In the genomic region with DNA sequence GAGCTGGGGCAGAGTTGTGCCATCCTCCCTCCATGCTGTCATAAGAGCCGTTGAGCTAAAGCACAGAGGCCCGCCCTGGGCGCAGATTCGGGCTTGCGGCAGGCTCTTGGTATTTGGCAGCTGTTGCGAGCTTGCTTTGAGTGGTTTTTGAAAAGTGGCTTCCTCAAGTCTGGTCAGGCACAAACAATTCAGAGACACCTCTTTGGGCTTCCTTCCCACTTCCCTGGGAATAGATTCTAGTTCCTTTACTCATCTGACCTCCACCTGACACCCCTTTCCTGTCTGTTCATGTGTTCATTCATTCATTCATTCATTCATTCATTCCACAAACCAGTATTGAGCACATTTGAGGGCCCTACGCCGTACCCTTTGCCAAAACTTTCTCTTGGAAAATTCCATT, we compare ENCODE assay signal across 11 cellular contexts. TPM values are rescaled to one million over a fixed set of nuclear protein-coding genes. Genes with fewer than 3 reads are reported as not detected.
A peak's percentile ranks its signal among the peaks of the same experiment; 100 is the strongest.
DNase-seq lines count a peak whose midpoint lies in the region; ATAC-seq and TF ChIP-seq lines count a peak whose summit lies in the region.
"Had no signal": no experiment of that assay in that cellular context is flagged by ENCODE, and none has a peak within 500 bp of the region (broad histone marks: within the 10 kb centered on the region; RNA-seq: fewer than 3 reads in every experiment).

No MANE protein-coding gene starts in this region.

- peaks cover 1% of the 10 kb centered on the region for H3K36me3 Mint-ChIP-seq in osteocyte (ENCODE audit: unreplicated experiment)

- TF ChIP-seq RAD21 in HCT116 (IDR thresholded peaks at IDR 0.05; ENCODE audit: low read depth), result no peak

- H3K79me2 ChIP-seq in HCT116 (ENCODE audit: insufficient read depth, low read length), result peaks cover 57% of the 10 kb centered on the region

- H3K4me1 Mint-ChIP-seq in osteocyte (ENCODE audit: unreplicated experiment), result peaks cover 22% of the 10 kb centered on the region

- H3K9me3 ChIP-seq in HCT116 (ENCODE audit: control insufficient read depth in 1 of 2, insufficient read depth in 1 of 2, low read depth in 1 of 2, low read length in 2 of 2) (no peaks in the 10 kb centered on the region), SK-N-MC (ENCODE audit: low read depth, low read length) (no peaks in the 10 kb centered on the region), skeletal muscle satellite cell (replicated peaks; ENCODE audit: low read length) (no peaks in the 10 kb centered on the region)

- H3K36me3 ChIP-seq in HCT116 (ENCODE audit: control insufficient read depth in 1 of 2, insufficient read depth in 2 of 2, low read length in 2 of 2) (no peaks in the 10 kb centered on the region), SK-N-MC (ENCODE audit: insufficient read depth, low read length) (no peaks in the 10 kb centered on the region; the same call in 1 of the 2 replicates), skeletal muscle satellite cell (ENCODE audit: insufficient read depth, low read length) (peaks cover 5% of the 10 kb centered on the region)

- no peaks in the 10 kb centered on the region for H3K9me2 ChIP-seq in HCT116 (ENCODE audit: insufficient read depth)

- no peak overlapping the region for H2AFZ ChIP-seq in HCT116 (ENCODE audit: low read depth, low read length, poor library complexity, severe bottlenecking)
- H2AFZ ChIP-seq: hepatocyte had no signal

- intact Hi-C loops in HCT116 (cut with micrococcal nuclease), result no loop called here

- H3K4me3 ChIP-seq in HCT116 (replicated peaks in 1 of 2; ENCODE audit: low read depth in 1 of 2, low read length in 2 of 2) (no peak overlapping the region), SK-N-MC (no peak overlapping the region), fibroblast of mammary gland (ENCODE audit: control insufficient read depth, low read depth, low read length) (no peak overlapping the region), skeletal muscle satellite cell (ENCODE audit: low read length) (no peak overlapping the region)
- H3K4me3 ChIP-seq: hepatocyte had no signal

- no peaks in the 10 kb centered on the region for H3K9me3 Mint-ChIP-seq in osteocyte (ENCODE audit: unreplicated experiment)

- ATAC-seq in HCT116, result peak; percentile 11; the same call in 1 of the 2 replicates
- no peak for ATAC-seq in HG03045 (IDR thresholded peaks at IDR 0.05; ENCODE audit: unreplicated experiment)

- H3K9ac ChIP-seq in HCT116 (ENCODE audit: low read length) (no peak overlapping the region), SK-N-MC (ENCODE audit: insufficient read length) (no peak overlapping the region), skeletal muscle satellite cell (ENCODE audit: low read depth, low read length) (no peak overlapping the region)

- no peak overlapping the region for H3K27ac ChIP-seq in HCT116 (ENCODE audit: low read depth, low read length)
- peak overlapping the region; percentile 42; the same call in 1 of the 2 replicates for H3K27ac ChIP-seq in SK-N-MC
- H3K27ac ChIP-seq: hepatocyte had no signal

- no peak overlapping the region for H3K27ac Mint-ChIP-seq in osteocyte (ENCODE audit: unreplicated experiment)

- H3K4me1 ChIP-seq in HCT116 (ENCODE audit: control insufficient read depth in 1 of 2, insufficient read depth in 2 of 2, low read length in 2 of 2) (no peaks in the 10 kb centered on the region), skeletal muscle satellite cell (ENCODE audit: control insufficient read depth, insufficient read depth, low read length) (peaks cover 22% of the 10 kb centered on the region)

- RAD21 ChIA-PET in HCT116 (lab: Charles Lee; ENCODE audit: low non-redundant PET in 1 of 2, low total read pairs in 2 of 2, uncharacterized antibody in 2 of 2, unreplicated experiment in 2 of 2), result interaction anchor here in 1 of 2 experiments (0.7 kb wide), 1 partner anchor 141 kb away, joined by 3 read pairs; no protein-coding TSS in a partner anchor

- no peaks in the 10 kb centered on the region; the same call in 1 of the 2 replicates for H4K20me1 ChIP-seq in HCT116 (ENCODE audit: insufficient read depth)

- H3K27me3 ChIP-seq in HCT116 (ENCODE audit: insufficient read depth, low read length) (no peaks in the 10 kb centered on the region), skeletal muscle satellite cell (ENCODE audit: control insufficient read depth, insufficient read depth, low read length) (no peaks in the 10 kb centered on the region)
- H3K27me3 ChIP-seq: hepatocyte had no signal

- TF ChIP-seq CTCF in HCT116 (IDR thresholded peaks at IDR 0.05 in 2 of 3, conservative IDR thresholded peaks at IDR 0.05 in 1 of 3; ENCODE audit: borderline replicate concordance in 1 of 3, insufficient read depth in 1 of 3, low read depth in 2 of 3, low read length in 2 of 3), result no peak
- no peak for TF ChIP-seq CTCF in fibroblast of mammary gland (conservative IDR thresholded peaks at IDR 0.05; ENCODE audit: control insufficient read depth, insufficient read depth, low read depth, low read length)
- TF ChIP-seq CTCF in osteocyte (IDR thresholded peaks at IDR 0.05), result no peak

- TF ChIP-seq POLR2A in HCT116 (IDR thresholded peaks at IDR 0.05; ENCODE audit: borderline replicate concordance, extremely low read depth, insufficient read depth, insufficient read length), result no peak

- no peak overlapping the region for H3K4me2 ChIP-seq in HCT116 (ENCODE audit: low read length)
- H3K4me2 ChIP-seq in skeletal muscle satellite cell (ENCODE audit: low read length), result peak overlapping the region; percentile 1
- H3K4me2 ChIP-seq: hepatocyte had no signal

- DNase-seq in HCT116 (ENCODE audit: low read depth, low spot score) (no peak), SK-N-MC (ENCODE audit: low read depth, low spot score) (no peak), fibroblast of mammary gland (ENCODE audit: low read depth) (peak; percentile 39), NCI-H2227 treated with DMSO at 0.1 percent for 48 hours (lab: John Stamatoyannopoulos, UW) (no peak), osteocyte (ENCODE audit: extremely low spot score, unreplicated experiment) (no peak)
- DNase-seq in activated CD4-positive, alpha-beta T cell treated with anti-CD3 and anti-CD28 coated beads, Interleukin-2, amount 50 U/mL, for 4 hours, result no peak
- DNase-seq: KG1, small intestine had no signal

- no peaks in the 10 kb centered on the region for H3K27me3 Mint-ChIP-seq in osteocyte (ENCODE audit: unreplicated experiment)

- no TSS peak for BruUV-seq in HCT116 (replicated peaks; lab: Mats Ljungman, UMichigan)

- POLR2A ChIA-PET in HCT116 (lab: Charles Lee), result no interaction called here

- CTCF ChIA-PET in HCT116 (lab: Charles Lee), result no interaction called here

- no peak overlapping the region for H3K4me3 Mint-ChIP-seq in osteocyte (ENCODE audit: unreplicated experiment)

TF ChIP-seq in HCT116, 20 proteins besides CTCF, POLR2A, EP300 and RAD21 (continues in another document):
- TF ChIP-seq, protein P1, sequence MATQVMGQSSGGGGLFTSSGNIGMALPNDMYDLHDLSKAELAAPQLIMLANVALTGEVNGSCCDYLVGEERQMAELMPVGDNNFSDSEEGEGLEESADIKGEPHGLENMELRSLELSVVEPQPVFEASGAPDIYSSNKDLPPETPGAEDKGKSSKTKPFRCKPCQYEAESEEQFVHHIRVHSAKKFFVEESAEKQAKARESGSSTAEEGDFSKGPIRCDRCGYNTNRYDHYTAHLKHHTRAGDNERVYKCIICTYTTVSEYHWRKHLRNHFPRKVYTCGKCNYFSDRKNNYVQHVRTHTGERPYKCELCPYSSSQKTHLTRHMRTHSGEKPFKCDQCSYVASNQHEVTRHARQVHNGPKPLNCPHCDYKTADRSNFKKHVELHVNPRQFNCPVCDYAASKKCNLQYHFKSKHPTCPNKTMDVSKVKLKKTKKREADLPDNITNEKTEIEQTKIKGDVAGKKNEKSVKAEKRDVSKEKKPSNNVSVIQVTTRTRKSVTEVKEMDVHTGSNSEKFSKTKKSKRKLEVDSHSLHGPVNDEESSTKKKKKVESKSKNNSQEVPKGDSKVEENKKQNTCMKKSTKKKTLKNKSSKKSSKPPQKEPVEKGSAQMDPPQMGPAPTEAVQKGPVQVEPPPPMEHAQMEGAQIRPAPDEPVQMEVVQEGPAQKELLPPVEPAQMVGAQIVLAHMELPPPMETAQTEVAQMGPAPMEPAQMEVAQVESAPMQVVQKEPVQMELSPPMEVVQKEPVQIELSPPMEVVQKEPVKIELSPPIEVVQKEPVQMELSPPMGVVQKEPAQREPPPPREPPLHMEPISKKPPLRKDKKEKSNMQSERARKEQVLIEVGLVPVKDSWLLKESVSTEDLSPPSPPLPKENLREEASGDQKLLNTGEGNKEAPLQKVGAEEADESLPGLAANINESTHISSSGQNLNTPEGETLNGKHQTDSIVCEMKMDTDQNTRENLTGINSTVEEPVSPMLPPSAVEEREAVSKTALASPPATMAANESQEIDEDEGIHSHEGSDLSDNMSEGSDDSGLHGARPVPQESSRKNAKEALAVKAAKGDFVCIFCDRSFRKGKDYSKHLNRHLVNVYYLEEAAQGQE (IDR thresholded peaks at IDR 0.05; ENCODE audit: low read depth), result no peak
- TF ChIP-seq, protein P2, sequence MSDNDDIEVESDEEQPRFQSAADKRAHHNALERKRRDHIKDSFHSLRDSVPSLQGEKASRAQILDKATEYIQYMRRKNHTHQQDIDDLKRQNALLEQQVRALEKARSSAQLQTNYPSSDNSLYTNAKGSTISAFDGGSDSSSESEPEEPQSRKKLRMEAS (IDR thresholded peaks at IDR 0.05), result no peak
- TF ChIP-seq FOSL1 (IDR thresholded peaks at IDR 0.05; ENCODE audit: low read depth), result no peak
- TF ChIP-seq CBX3 (IDR thresholded peaks at IDR 0.05; ENCODE audit: low read depth), result no peak
- TF ChIP-seq, protein P3, sequence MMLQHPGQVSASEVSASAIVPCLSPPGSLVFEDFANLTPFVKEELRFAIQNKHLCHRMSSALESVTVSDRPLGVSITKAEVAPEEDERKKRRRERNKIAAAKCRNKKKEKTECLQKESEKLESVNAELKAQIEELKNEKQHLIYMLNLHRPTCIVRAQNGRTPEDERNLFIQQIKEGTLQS (IDR thresholded peaks at IDR 0.05), result no peak
- TF ChIP-seq ELF1 (IDR thresholded peaks at IDR 0.05; ENCODE audit: borderline replicate concordance, low read depth), result no peak
- no peak for TF ChIP-seq EZH2phosphoT487 (IDR thresholded peaks at IDR 0.05; ENCODE audit: borderline replicate concordance)
- no peak for TF ChIP-seq ZFX (IDR thresholded peaks at IDR 0.05)
- no peak for TF ChIP-seq JUND (IDR thresholded peaks at IDR 0.05)
- no peak for TF ChIP-seq YY1 (IDR thresholded peaks at IDR 0.05; ENCODE audit: extremely low read depth, insufficient replicate concordance, low read depth, low read length)
- no peak for TF ChIP-seq ZNF274 (IDR thresholded peaks at IDR 0.05; ENCODE audit: low read depth, low read length)
- TF ChIP-seq SP1 (IDR thresholded peaks at IDR 0.05; ENCODE audit: low read depth), result no peak
- TF ChIP-seq SRF (IDR thresholded peaks at IDR 0.05; ENCODE audit: low read depth), result no peak

RNA-seq across cellular contexts. Expression of a gene that starts 27.4 kb away (rescaled TPM):
- 68.7 TPM for total RNA-seq in HCT116 (2021; ENCODE audit: unreplicated experiment)
- polyA plus RNA-seq in HCT116 (2012), result 26.6 and 30.0 TPM in 2 replicates
- 34.0 and 41.7 TPM in 2 replicates for total RNA-seq in skeletal muscle satellite cell (2012; rRNA removed)
- 37.7 and 43.9 TPM in 2 replicates for total RNA-seq in osteocyte
